Comparison of ENCODE assay signal across 1 cellular context in genomic region chr5:122311400-122311887, GRCh38.
TF ChIP-seq lines count a peak whose summit lies in the region.

No MANE protein-coding gene starts in this region.

TF ChIP-seq in HEK293, 187 proteins besides CTCF, POLR2A, EP300 and RAD21 (continued from another document and continues in another):
- TF ChIP-seq ELK4 (IDR thresholded peaks at IDR 0.05; ENCODE audit: borderline replicate concordance, low read depth, low read length) (no peak), GLIS2 (tag by site-specific recombination; IDR thresholded peaks at IDR 0.05) (peak; percentile 80), ZNF621 (tag by site-specific recombination; IDR thresholded peaks at IDR 0.05) (no peak), ZNF24 (tag by site-specific recombination; IDR thresholded peaks at IDR 0.05) (no peak), ZBTB11 (tag by site-specific recombination; conservative IDR thresholded peaks at IDR 0.05; ENCODE audit: low read depth) (no peak), MYNN (tag by site-specific recombination; IDR thresholded peaks at IDR 0.05; ENCODE audit: borderline replicate concordance) (no peak), ZNF768 (tag by site-specific recombination; IDR thresholded peaks at IDR 0.05) (no peak), IKZF3 (tag by site-specific recombination; IDR thresholded peaks at IDR 0.05) (peak; percentile 60), GFI1B (tag by site-specific recombination; IDR thresholded peaks at IDR 0.05) (no peak), ZNF571 (tag by site-specific recombination; IDR thresholded peaks at IDR 0.05) (no peak), ZBTB7A (tag by site-specific recombination; IDR thresholded peaks at IDR 0.05; ENCODE audit: low read depth) (no peak), ZNF561 (tag by site-specific recombination; IDR thresholded peaks at IDR 0.05; ENCODE audit: borderline replicate concordance) (no peak), SP3 (tag by site-specific recombination; IDR thresholded peaks at IDR 0.05) (peak; percentile 83), HOXC10 (CRISPR knock-in tag; IDR thresholded peaks at IDR 0.05) (no peak), ZNF529 (tag by site-specific recombination; IDR thresholded peaks at IDR 0.05; ENCODE audit: insufficient replicate concordance) (no peak), ZNF292 (tag by site-specific recombination; IDR thresholded peaks at IDR 0.05; ENCODE audit: borderline replicate concordance, low read depth) (no peak), ZNF274 (IDR thresholded peaks at IDR 0.05; ENCODE audit: low read length) (no peak), ZNF274 (tag by site-specific recombination; IDR thresholded peaks at IDR 0.05; ENCODE audit: borderline replicate concordance) (no peak), ZNF513 (tag by site-specific recombination; IDR thresholded peaks at IDR 0.05) (no peak), ZNF121 (tag by site-specific recombination; IDR thresholded peaks at IDR 0.05) (no peak), ZFHX2 (tag by site-specific recombination; conservative IDR thresholded peaks at IDR 0.05) (peak; percentile 94), ZNF19 (tag by site-specific recombination; IDR thresholded peaks at IDR 0.05; ENCODE audit: low read depth) (no peak), ZNF747 (tag by site-specific recombination; IDR thresholded peaks at IDR 0.05) (no peak), ZNF776 (tag by site-specific recombination; IDR thresholded peaks at IDR 0.05; ENCODE audit: borderline replicate concordance) (no peak), ZNF677 (tag by site-specific recombination; IDR thresholded peaks at IDR 0.05) (no peak), KLF8 (tag by site-specific recombination; IDR thresholded peaks at IDR 0.05) (0 out of 2 replicates have a peak, but pooled peaks have one; percentile 16), ZNF837 (tag by site-specific recombination; IDR thresholded peaks at IDR 0.05) (no peak), SETDB1 (IDR thresholded peaks at IDR 0.05; ENCODE audit: insufficient read length, low read length) (no peak), ZNF530 (tag by site-specific recombination; IDR thresholded peaks at IDR 0.05; ENCODE audit: low read depth) (no peak), RBAK (tag by site-specific recombination; IDR thresholded peaks at IDR 0.05) (no peak), BCL11B (tag by site-specific recombination; IDR thresholded peaks at IDR 0.05; ENCODE audit: low read depth) (no peak), ZNF324 (tag by site-specific recombination; IDR thresholded peaks at IDR 0.05) (no peak), ZNF146 (tag by site-specific recombination; IDR thresholded peaks at IDR 0.05) (no peak), ZNF140 (tag by site-specific recombination; IDR thresholded peaks at IDR 0.05) (no peak), ZNF548 (tag by site-specific recombination; IDR thresholded peaks at IDR 0.05) (no peak), TRIM28 (IDR thresholded peaks at IDR 0.05; ENCODE audit: borderline replicate concordance, low read length) (no peak), PRDM2 (tag by site-specific recombination; IDR thresholded peaks at IDR 0.05; ENCODE audit: borderline replicate concordance) (no peak), SCRT2 (tag by site-specific recombination; IDR thresholded peaks at IDR 0.05) (no peak), ZNF391 (tag by site-specific recombination; IDR thresholded peaks at IDR 0.05; ENCODE audit: borderline replicate concordance, low read depth) (no peak), ZEB2 (tag by site-specific recombination; IDR thresholded peaks at IDR 0.05) (peak; percentile 35; the same call in 1 of the 2 replicates), ZNF624 (tag by site-specific recombination; IDR thresholded peaks at IDR 0.05) (no peak), ZNF280D (tag by site-specific recombination; IDR thresholded peaks at IDR 0.05) (no peak), KLF1 (tag by site-specific recombination; IDR thresholded peaks at IDR 0.05) (no peak), KLF17 (tag by site-specific recombination; IDR thresholded peaks at IDR 0.05) (no peak), ZNF394 (tag by site-specific recombination; IDR thresholded peaks at IDR 0.05; ENCODE audit: borderline replicate concordance) (no peak), KLF10 (tag by site-specific recombination; IDR thresholded peaks at IDR 0.05) (no peak), ZSCAN16 (tag by site-specific recombination; IDR thresholded peaks at IDR 0.05) (no peak)
- TF ChIP-seq, protein P1, sequence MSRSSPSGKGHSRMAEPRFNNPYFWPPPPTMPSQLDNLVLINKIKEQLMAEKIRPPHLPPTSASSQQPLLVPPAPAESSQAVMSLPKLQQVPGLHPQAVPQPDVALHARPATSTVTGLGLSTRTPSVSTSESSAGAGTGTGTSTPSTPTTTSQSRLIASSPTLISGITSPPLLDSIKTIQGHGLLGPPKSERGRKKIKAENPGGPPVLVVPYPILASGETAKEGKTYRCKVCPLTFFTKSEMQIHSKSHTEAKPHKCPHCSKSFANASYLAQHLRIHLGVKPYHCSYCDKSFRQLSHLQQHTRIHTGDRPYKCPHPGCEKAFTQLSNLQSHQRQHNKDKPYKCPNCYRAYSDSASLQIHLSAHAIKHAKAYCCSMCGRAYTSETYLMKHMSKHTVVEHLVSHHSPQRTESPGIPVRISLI (tag by site-specific recombination; IDR thresholded peaks at IDR 0.05), result no peak
- TF ChIP-seq, protein P2, sequence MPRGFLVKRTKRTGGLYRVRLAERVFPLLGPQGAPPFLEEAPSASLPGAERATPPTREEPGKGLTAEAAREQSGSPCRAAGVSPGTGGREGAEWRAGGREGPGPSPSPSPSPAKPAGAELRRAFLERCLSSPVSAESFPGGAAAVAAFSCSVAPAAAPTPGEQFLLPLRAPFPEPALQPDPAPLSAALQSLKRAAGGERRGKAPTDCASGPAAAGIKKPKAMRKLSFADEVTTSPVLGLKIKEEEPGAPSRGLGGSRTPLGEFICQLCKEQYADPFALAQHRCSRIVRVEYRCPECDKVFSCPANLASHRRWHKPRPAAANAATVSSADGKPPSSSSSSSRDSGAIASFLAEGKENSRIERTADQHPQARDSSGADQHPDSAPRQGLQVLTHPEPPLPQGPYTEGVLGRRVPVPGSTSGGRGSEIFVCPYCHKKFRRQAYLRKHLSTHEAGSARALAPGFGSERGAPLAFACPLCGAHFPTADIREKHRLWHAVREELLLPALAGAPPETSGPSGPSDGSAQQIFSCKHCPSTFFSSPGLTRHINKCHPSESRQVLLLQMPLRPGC (tag by site-specific recombination; IDR thresholded peaks at IDR 0.05), result no peak
